In genomic region chr9:119500072-119500771, GRCh38 we compare ENCODE assay signal across 1 cellular context.
TF ChIP-seq lines count a peak whose summit lies in the region.

No MANE protein-coding gene starts in this region.

TF ChIP-seq in GM23338, 12 proteins besides CTCF, POLR2A, EP300 and RAD21 (continued from another document):
- TF ChIP-seq EZH2 (IDR thresholded peaks at IDR 0.05; ENCODE audit: low read depth, unreplicated experiment) (no peak), ZNF331 (CRISPR knock-in tag; IDR thresholded peaks at IDR 0.05; ENCODE audit: low read depth) (no peak), ZNF462 (CRISPR knock-in tag; IDR thresholded peaks at IDR 0.05) (no peak), ETS1 (IDR thresholded peaks at IDR 0.05) (no peak), ZNF114 (CRISPR knock-in tag; IDR thresholded peaks at IDR 0.05) (no peak), REST (IDR thresholded peaks at IDR 0.05; ENCODE audit: unreplicated experiment) (no peak)
